25 cellular contexts compared by ENCODE assay signal in genomic region chr1:32898958-32899357, GRCh38. TPM values are rescaled to one million over a fixed set of nuclear protein-coding genes. Genes with fewer than 3 reads are reported as not detected.
A peak's percentile ranks its signal among the peaks of the same experiment; 100 is the strongest.
DNase-seq lines count a peak whose midpoint lies in the region; ATAC-seq lines count a peak whose summit lies in the region.
"Had no signal": no experiment of that assay in that cellular context is flagged by ENCODE, and none has a peak within 500 bp of the region (broad histone marks: within the 10 kb centered on the region; RNA-seq: fewer than 3 reads in every experiment).

No MANE protein-coding gene starts in this region.

- H3K14ac ChIP-seq in neuronal stem cell (ENCODE audit: low read length) = no peak overlapping the region

- peak overlapping the region; percentile 49 for H3K18ac ChIP-seq in neuronal stem cell (ENCODE audit: low read length)

- peaks cover 4 to 14% (median 12%) of the 10 kb centered on the region in 3 donors for H3K27me3 Mint-ChIP-seq in immature natural killer cell (ENCODE audit: low read depth in 3 of 3)

- H3K4me3 ChIP-seq in neuronal stem cell (ENCODE audit: low read length in 2 of 2) = no peak overlapping the region
- no peak overlapping the region for H3K4me3 ChIP-seq in aorta (ENCODE audit: low read length in 2 of 2)
- H3K4me3 ChIP-seq: BLaER1, GM12878, GM23248, HAP-1, PC-9, SK-N-MC had no signal

- peak; percentile 1 for DNase-seq in HuH-7 (ENCODE audit: low spot score)
- no peak for DNase-seq in immature natural killer cell
- DNase-seq in neuronal stem cell (ENCODE audit: low spot score) = no peak
- DNase-seq in aorta = peak; percentile 9 to 30
- DNase-seq in pons (ENCODE audit: low spot score) = no peak
- DNase-seq: Caco-2; CD4-positive, alpha-beta T cell; DND-41; GM23248; KG1; NCI-H1092 treated with DMSO at 0.1 percent for 48 hours; NCI-H2029 treated with DMSO at 0.1 percent for 48 hours; NCI-H226; NCI-H510A treated with DMSO at 0.1 percent for 48 hours; NCI-H748 treated with DMSO at 0.1 percent for 48 hours; PC-9; RPMI8226; SHP77 treated with DMSO at 0.1 percent for 48 hours had no signal

- no peak overlapping the region for H3K9ac ChIP-seq in neuronal stem cell (ENCODE audit: low read depth, low read length, poor library complexity)
- H3K9ac ChIP-seq: BLaER1, GM23248 had no signal

- H3K4ac ChIP-seq in neuronal stem cell (ENCODE audit: low read length) = no peak overlapping the region

- intact Hi-C loops in aorta (cut with DNase I) = no loop called here

- no peak overlapping the region for H2AFZ ChIP-seq in neuronal stem cell (ENCODE audit: low read length)
- H2AFZ ChIP-seq: GM23248, PC-9 had no signal

- H3K9me3 ChIP-seq in neuronal stem cell (replicated peaks in 1 of 2; ENCODE audit: control insufficient read depth in 2 of 2, insufficient read depth in 1 of 2, low read depth in 1 of 2, low read length in 2 of 2) = peaks cover 0 to 4% of the 10 kb centered on the region in 2 donors
- H3K9me3 ChIP-seq in aorta (ENCODE audit: control insufficient read depth, low read length) = no peaks in the 10 kb centered on the region
- H3K9me3 ChIP-seq: BLaER1, Caco-2, HAP-1 had no signal

- H3K4me1 ChIP-seq in neuronal stem cell (ENCODE audit: control insufficient read depth in 2 of 2, insufficient read depth in 1 of 2, low read depth in 1 of 2, low read length in 2 of 2) (peaks cover 6 to 12% of the 10 kb centered on the region in 2 donors), aorta (ENCODE audit: control insufficient read depth in 1 of 2, insufficient read depth in 2 of 2, low read length in 2 of 2) (no peaks in the 10 kb centered on the region)
- H3K4me1 ChIP-seq: Caco-2 had no signal

- H3K27ac ChIP-seq in neuronal stem cell (replicated peaks; ENCODE audit: low read length) = no peak overlapping the region
- H3K27ac ChIP-seq in aorta (ENCODE audit: low read depth in 1 of 2, low read length in 2 of 2) = no peak overlapping the region
- H3K27ac ChIP-seq: BLaER1, GM23248, PC-9, SK-N-MC had no signal

- H2BK15ac ChIP-seq in neuronal stem cell (ENCODE audit: low read length) = no peak overlapping the region

- H2BK120ac ChIP-seq in neuronal stem cell (ENCODE audit: low read depth, low read length) = no peak overlapping the region

- H3K4me2 ChIP-seq in neuronal stem cell (ENCODE audit: insufficient read depth, low read length, poor library complexity, severe bottlenecking) = no peak overlapping the region

- H2BK5ac ChIP-seq in neuronal stem cell (ENCODE audit: low read length) = no peak overlapping the region

- no peak overlapping the region for H4K8ac ChIP-seq in neuronal stem cell (ENCODE audit: low read depth, low read length)

- H4K91ac ChIP-seq in neuronal stem cell (ENCODE audit: low read depth, low read length, poor library complexity) = no peak overlapping the region

- ATAC-seq in aorta (ENCODE audit: low FRiP score) (no peak), GM18870 (IDR thresholded peaks at IDR 0.05; ENCODE audit: unreplicated experiment) (no peak), GM21528 (IDR thresholded peaks at IDR 0.05; ENCODE audit: low FRiP score, unreplicated experiment) (no peak)
- ATAC-seq: GM12878 had no signal

- H3K9me3 Mint-ChIP-seq in immature natural killer cell = peaks cover 0 to 5% (median 0%) of the 10 kb centered on the region in 6 donors
- H3K9me3 Mint-ChIP-seq: CD4-positive, alpha-beta T cell had no signal

- no CpG with 5 or more reads among the region's 3 CpGs for WGBS in neuronal stem cell (ENCODE audit: extremely low coverage in 2 of 2, insufficient read length in 2 of 2, insufficient replicate concordance in 1 of 2), 2 donors
- WGBS in aorta, 2 donors = 92 to 97% methylated on average over 3 of the region's 3 CpGs

- H2BK12ac ChIP-seq in neuronal stem cell (ENCODE audit: low read length) = no peak overlapping the region

- peaks cover 5% of the 10 kb centered on the region for H3K79me1 ChIP-seq in neuronal stem cell (ENCODE audit: low read depth, low read length)

- H3K4me1 Mint-ChIP-seq in immature natural killer cell = peaks cover 11 to 14% of the 10 kb centered on the region in 2 donors

- H3K27me3 ChIP-seq in neuronal stem cell (ENCODE audit: control insufficient read depth in 3 of 3, insufficient read depth in 3 of 3, low read depth in 1 of 3, low read length in 3 of 3) (peaks cover 10 to 83% (median 38%) of the 10 kb centered on the region in 3 experiments), aorta (ENCODE audit: control insufficient read depth in 1 of 2, insufficient read depth in 2 of 2, low read length in 1 of 2) (no peaks in the 10 kb centered on the region)

- peak overlapping the region in 3 of 5 donors; percentile 14 to 40 (median 24) for H3K4me3 Mint-ChIP-seq in immature natural killer cell
- H3K4me3 Mint-ChIP-seq: CD4-positive, alpha-beta T cell had no signal

- H3K27ac Mint-ChIP-seq in immature natural killer cell = no peak overlapping the region
- H3K27ac Mint-ChIP-seq: CD4-positive, alpha-beta T cell had no signal

- no peaks in the 10 kb centered on the region for H3K36me3 Mint-ChIP-seq in immature natural killer cell

- peak overlapping the region; percentile 83 for H3K23ac ChIP-seq in neuronal stem cell (ENCODE audit: low read depth, low read length, poor library complexity)

- H2AK5ac ChIP-seq in neuronal stem cell (ENCODE audit: low read depth, low read length) = peak overlapping the region; percentile 51

- H3K36me3 ChIP-seq in neuronal stem cell (replicated peaks in 1 of 2; ENCODE audit: control insufficient read depth in 2 of 2, insufficient read depth in 2 of 2, low read length in 2 of 2) = no peaks in the 10 kb centered on the region
- H3K36me3 ChIP-seq in aorta (ENCODE audit: control insufficient read depth in 1 of 2, insufficient read depth in 2 of 2, low read length in 1 of 2) = no peaks in the 10 kb centered on the region
- H3K36me3 ChIP-seq: HAP-1 had no signal

RNA-seq across cellular contexts. Expression of gene TMEM54, which starts 2.2 kb away (rescaled TPM):
- polyA plus RNA-seq in immature natural killer cell (not detected), aorta (10 to 100 TPM; 25.3 to 77.5 TPM)
- 17.2 TPM for polyA plus RNA-seq in neuronal stem cell (2013, experiment 1 of 2)
- polyA plus RNA-seq in neuronal stem cell (2013, experiment 2 of 2) = 15.6 TPM
- 10 to 100 TPM; 21.1 to 23.8 TPM for total RNA-seq in aorta
- total RNA-seq: CD4-positive, alpha-beta T cell had no signal

RNA-seq across cellular contexts. Expression of gene HPCA, which starts 12.7 kb away (rescaled TPM):
- polyA plus RNA-seq in immature natural killer cell (not detected), aorta (under 1 TPM in 1 of 2 donors, not detected in 1; 0.90 TPM)
- 6.1 TPM for polyA plus RNA-seq in neuronal stem cell (2013, experiment 1 of 2)
- 6.8 TPM for polyA plus RNA-seq in neuronal stem cell (2013, experiment 2 of 2)
- total RNA-seq in aorta = under 1 TPM in 1 of 2 donors, not detected in 1; 0.51 TPM
- total RNA-seq: Caco-2; CD4-positive, alpha-beta T cell; GM12878; GM23248; HT1080; PC-9 had no signal
- polyA plus RNA-seq: GM23248 had no signal

RNA-seq across cellular contexts. Expression of gene FNDC5, which starts 28.2 kb away (rescaled TPM):
- polyA plus RNA-seq in immature natural killer cell (not detected), aorta (10 to 100 TPM in 1 of 2 donors, 1 to 10 TPM in 1; 8.1 to 11.7 TPM)
- 12.0 TPM for polyA plus RNA-seq in neuronal stem cell (2013, experiment 1 of 2)
- 11.7 TPM for polyA plus RNA-seq in neuronal stem cell (2013, experiment 2 of 2)
- total RNA-seq in aorta = 10 to 100 TPM in 1 of 2 donors, 1 to 10 TPM in 1; 5.6 to 17.6 TPM
- total RNA-seq: CD4-positive, alpha-beta T cell; GM12878; GM23248; PC-9 had no signal

Comparison
In these comparisons a context has a peak if more than half of its experiments do, and no peak if none do; other contexts are left out.
1. DNase-seq: peak in HuH-7 (single experiment) and aorta (2 of 2); none in immature natural killer cell (0 of 3), neuronal stem cell (single experiment) and pons (single experiment).
2. RNA of gene TMEM54, which starts 2.2 kb away (polyA plus RNA-seq): 25.3 to 77.5 TPM in aorta; not detected in immature natural killer cell; every median in the first group is over 10 times any median in the second.
3. RNA of gene FNDC5, which starts 28.2 kb away (polyA plus RNA-seq): 8.1 to 11.7 TPM in aorta; not detected in immature natural killer cell; every median in the first group is over 4 times any median in the second.